ENCODE assay signal across 8 cellular contexts in the genomic region with DNA sequence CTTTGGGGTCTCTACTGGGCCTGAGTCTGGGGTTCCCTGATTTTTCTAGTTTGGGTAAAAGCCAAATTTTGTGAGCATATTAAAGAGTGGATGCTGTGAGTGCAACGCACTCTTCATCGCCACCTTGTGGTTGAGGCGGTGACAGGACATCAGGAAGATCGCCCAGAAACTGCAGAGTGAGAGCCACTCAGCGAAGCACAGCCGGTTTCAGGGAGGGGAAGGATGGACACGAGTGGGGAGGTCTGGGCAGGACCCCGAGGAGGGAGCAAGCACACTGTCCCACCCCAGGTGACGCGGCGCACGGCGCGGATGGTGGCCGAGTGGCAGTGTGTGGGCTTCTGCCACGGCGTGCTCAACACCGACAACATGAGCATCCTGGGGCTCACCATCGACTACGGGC. TPM values are rescaled to one million over a fixed set of nuclear protein-coding genes. Genes with fewer than 3 reads are reported as not detected.
A peak's percentile ranks its signal among the peaks of the same experiment; 100 is the strongest.
DNase-seq lines count a peak whose midpoint lies in the region; ATAC-seq, FAIRE-seq and TF ChIP-seq lines count a peak whose summit lies in the region.

No MANE protein-coding gene starts in this region.

- H3K4me1 ChIP-seq in BLaER1: peaks cover 63% of the 10 kb centered on the region
- no peaks in the 10 kb centered on the region for H3K4me1 ChIP-seq in cardiac muscle cell (ENCODE audit: low read depth)
- H3K4me1 ChIP-seq in sigmoid colon: peaks cover 0 to 27% (median 10%) of the 10 kb centered on the region in 4 donors

- peak overlapping the region; percentile 60 for H3K27ac Mint-ChIP-seq in activated naive CD4-positive, alpha-beta T cell treated with anti-CD3 and anti-CD28 coated beads, Interleukin-2, amount 50 U/mL, for 24 hours

- H3K4me1 Mint-ChIP-seq in activated naive CD4-positive, alpha-beta T cell treated with anti-CD3 and anti-CD28 coated beads, Interleukin-2, amount 50 U/mL, for 24 hours: peaks cover 28% of the 10 kb centered on the region

- 57 to 63% methylated on average over 20 of the region's 20 CpGs for WGBS in sigmoid colon, 2 donors

- H3K27ac ChIP-seq in BLaER1: 0 out of 2 replicates have a peak overlapping the region, but pooled peaks have one; percentile 6
- peak overlapping the region; percentile 38 for H3K27ac ChIP-seq in RWPE1
- no peak overlapping the region for H3K27ac ChIP-seq in cardiac muscle cell
- no peak overlapping the region for H3K27ac ChIP-seq in sigmoid colon

- H3K9ac ChIP-seq in BLaER1: no peak overlapping the region

- H3K27me3 ChIP-seq in BLaER1 (no peaks in the 10 kb centered on the region), cardiac muscle cell (no peaks in the 10 kb centered on the region), sigmoid colon (no peaks in the 10 kb centered on the region)

- no peak for TF ChIP-seq EP300 in sigmoid colon (IDR thresholded peaks at IDR 0.05)

- peaks cover 100% of the 10 kb centered on the region for H4K20me1 ChIP-seq in BLaER1

- CTCF ChIA-PET in RWPE1 (lab: Yijun Ruan, JAX): no interaction called here

- FAIRE-seq in H54 (lab: Jason Lieb, UNC): no peak

- H3K27me3 Mint-ChIP-seq in activated naive CD4-positive, alpha-beta T cell treated with anti-CD3 and anti-CD28 coated beads, Interleukin-2, amount 50 U/mL, for 24 hours: no peaks in the 10 kb centered on the region

- H3K4me3 Mint-ChIP-seq in activated naive CD4-positive, alpha-beta T cell treated with anti-CD3 and anti-CD28 coated beads, Interleukin-2, amount 50 U/mL, for 24 hours: no peak overlapping the region

- POLR2A ChIA-PET in RWPE1 (lab: Yijun Ruan, JAX; ENCODE audit: low non-redundant PET): no interaction called here

- peak overlapping the region; percentile 79 for H3K4me2 ChIP-seq in BLaER1

- no peaks in the 10 kb centered on the region for H3K9me3 ChIP-seq in BLaER1
- H3K9me3 ChIP-seq in cardiac muscle cell (ENCODE audit: low read depth): no peaks in the 10 kb centered on the region
- H3K9me3 ChIP-seq in sigmoid colon: no peaks in the 10 kb centered on the region

- H3K36me3 ChIP-seq in BLaER1 (peaks cover 80% of the 10 kb centered on the region), cardiac muscle cell (peaks cover 25% of the 10 kb centered on the region), sigmoid colon (peaks cover 9 to 86% (median 44%) of the 10 kb centered on the region in 4 donors)

- no peak for ATAC-seq in GM18868 (IDR thresholded peaks at IDR 0.05; ENCODE audit: unreplicated experiment)

- intact Hi-C loops in sigmoid colon (cut with DNase I): loop anchor here (2.0 to 10.0 kb wide), 2 partner anchors 63 to 425 kb away; no protein-coding TSS in a partner anchor

- TF ChIP-seq POLR2A in H54 (IDR thresholded peaks at IDR 0.05; ENCODE audit: low read depth, low read length) (no peak), sigmoid colon (IDR thresholded peaks at IDR 0.05) (no peak)

- no peaks in the 10 kb centered on the region for H3K9me3 Mint-ChIP-seq in activated naive CD4-positive, alpha-beta T cell treated with anti-CD3 and anti-CD28 coated beads, Interleukin-2, amount 50 U/mL, for 24 hours

- H3K36me3 Mint-ChIP-seq in activated naive CD4-positive, alpha-beta T cell treated with anti-CD3 and anti-CD28 coated beads, Interleukin-2, amount 50 U/mL, for 24 hours: peaks cover 7% of the 10 kb centered on the region

- peak; percentile 85 for TF ChIP-seq CTCF in RWPE1 (conservative IDR thresholded peaks at IDR 0.05; ENCODE audit: low read depth)
- peak; percentile 82 for TF ChIP-seq CTCF in cardiac muscle cell (IDR thresholded peaks at IDR 0.05; ENCODE audit: low read depth, low read length)
- TF ChIP-seq CTCF in sigmoid colon (IDR thresholded peaks at IDR 0.05): peak; percentile 63 to 82 (median 80)

- DNase-seq in H54 (ENCODE audit: insufficient read length, low spot score) (peak; percentile 64), RWPE1 (ENCODE audit: low spot score) (peak; percentile 48), cardiac muscle cell (ENCODE audit: low read depth in 1 of 2, low spot score in 1 of 2) (peak; percentile 71 to 76), sigmoid colon (peak; percentile 81), occipital lobe (lab: John Stamatoyannopoulos, UW) (no peak)

- H3K4me3 ChIP-seq in BLaER1 (no peak overlapping the region), cardiac muscle cell (no peak overlapping the region), sigmoid colon (no peak overlapping the region)

RNA-seq across cellular contexts. Expression of a gene that starts 9.1 kb away (rescaled TPM):
- total RNA-seq in cardiac muscle cell: 39.4 and 54.5 TPM in 2 replicates
- 29.8 and 30.2 TPM in 2 replicates for polyA plus RNA-seq in cardiac muscle cell
- 10 to 100 TPM; 17.5 to 30.2 (median 22.3) TPM for total RNA-seq in sigmoid colon
- polyA plus RNA-seq in sigmoid colon: 10 to 100 TPM; 10.2 to 26.5 (median 15.7) TPM
- total RNA-seq in occipital lobe: 7.8 TPM

RNA-seq across cellular contexts. Expression of a gene that starts 24.2 kb away (rescaled TPM):
- 38.3 and 50.7 TPM in 2 replicates for total RNA-seq in cardiac muscle cell
- 59.6 and 72.3 TPM in 2 replicates for polyA plus RNA-seq in cardiac muscle cell
- total RNA-seq in sigmoid colon: 10 to 100 TPM; 14.2 to 21.4 (median 18.2) TPM
- polyA plus RNA-seq in sigmoid colon: 10 to 100 TPM; 24.6 to 88.1 (median 31.7) TPM
- 3.0 TPM for total RNA-seq in occipital lobe

RNA-seq across cellular contexts. Expression of a gene that starts 34.9 kb away (rescaled TPM):
- total RNA-seq in cardiac muscle cell: 32.9 and 46.1 TPM in 2 replicates
- polyA plus RNA-seq in cardiac muscle cell: 32.6 and 48.3 TPM in 2 replicates
- total RNA-seq in sigmoid colon: 10 to 100 TPM; 23.5 to 67.0 (median 28.2) TPM
- polyA plus RNA-seq in sigmoid colon: 10 to 100 TPM in 1 of 3 donors, 1 to 10 TPM in 2; 4.6 to 33.4 (median 4.8) TPM
- total RNA-seq in occipital lobe: 34.0 TPM

RNA-seq across cellular contexts. Expression of a gene that starts 39.4 kb away (rescaled TPM):
- total RNA-seq in cardiac muscle cell: 22.1 and 30.9 TPM in 2 replicates
- 6.9 and 9.5 TPM in 2 replicates for polyA plus RNA-seq in cardiac muscle cell
- 1 to 10 TPM in 1 of 4 donors, under 1 TPM in 2, not detected in 1; 0.27 to 3.0 (median 0.36) TPM for total RNA-seq in sigmoid colon
- polyA plus RNA-seq in sigmoid colon: under 1 TPM in 2 of 3 donors, not detected in 1; 0.17 to 0.60 TPM
- total RNA-seq in occipital lobe: 3.1 TPM

RNA-seq across cellular contexts. Expression of a gene that starts 41.2 kb away (rescaled TPM):
- 28.4 and 57.3 TPM in 2 replicates for total RNA-seq in cardiac muscle cell
- 19.8 and 20.8 TPM in 2 replicates for polyA plus RNA-seq in cardiac muscle cell
- 10 to 100 TPM in 3 of 4 donors, 1 to 10 TPM in 1; 7.2 to 47.4 (median 14.9) TPM for total RNA-seq in sigmoid colon
- 10 to 100 TPM in 2 of 3 donors, 1 to 10 TPM in 1; 8.8 to 45.9 (median 12.0) TPM for polyA plus RNA-seq in sigmoid colon
- 19.8 TPM for total RNA-seq in occipital lobe

Comparison
In these comparisons a context has a peak if more than half of its experiments do, and no peak if none do; other contexts are left out.
1. H3K27ac ChIP-seq: peak in BLaER1 (single experiment) and RWPE1 (single experiment); none in cardiac muscle cell (single experiment) and sigmoid colon (0 of 4).
2. Peak in every context shown above with its lines, with median percentiles within 50 percentile points of each other: CTCF ChIP-seq.